8 cellular contexts compared by ENCODE assay signal in the genomic region with DNA sequence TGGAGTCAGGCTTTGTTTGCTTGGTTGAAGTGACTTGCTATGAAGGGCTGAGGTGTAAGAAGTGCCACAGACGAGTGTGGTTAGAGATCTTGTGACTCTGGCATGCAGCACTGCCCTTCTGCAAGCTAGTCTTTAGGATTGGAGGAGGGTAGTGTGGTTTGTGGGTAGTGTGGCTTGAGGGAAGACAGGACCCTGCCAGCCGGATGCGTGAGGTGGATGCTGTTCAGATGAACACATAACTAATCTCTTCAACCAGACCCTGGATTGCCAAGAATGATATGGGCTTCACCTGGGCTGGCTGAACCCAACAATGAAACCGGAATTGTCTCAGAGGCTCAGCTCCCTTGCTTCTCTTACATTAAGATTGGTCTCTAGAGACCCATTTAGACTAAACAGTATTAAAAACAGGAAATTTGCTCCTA. TPM values are rescaled to one million over a fixed set of nuclear protein-coding genes. Genes with fewer than 3 reads are reported as not detected.
DNase-seq lines count a peak whose midpoint lies in the region; ATAC-seq and TF ChIP-seq lines count a peak whose summit lies in the region.

No MANE protein-coding gene starts in this region.

- ATAC-seq in activated T-helper 17 cell treated with anti-CD3 and anti-CD28 coated beads, Interleukin-2, amount 50 U/mL, for 72 hours (replicated peaks) = peak; percentile 76
- ATAC-seq in right lobe of liver = no peak

- POLR2A ChIA-PET in MCF 10A (lab: Yijun Ruan, JAX) = interaction anchor here (0.6 kb wide), 1 partner anchor 39 kb away, joined by 3 read pairs; no protein-coding TSS in a partner anchor

- H3K27ac ChIP-seq in mammary epithelial cell (ENCODE audit: insufficient read depth, low read depth, low read length) (no peak overlapping the region), neural progenitor cell (no peak overlapping the region), right lobe of liver (no peak overlapping the region)

- no peaks in the 10 kb centered on the region for H3K36me3 Mint-ChIP-seq in MCF 10A (ENCODE audit: insufficient read depth, unreplicated experiment)
- no peaks in the 10 kb centered on the region for H3K36me3 Mint-ChIP-seq in activated T-helper 17 cell treated with anti-CD3 and anti-CD28 coated beads, Interleukin-2, amount 50 U/mL, for 72 hours (ENCODE audit: low read depth)
- peaks cover 18% of the 10 kb centered on the region for H3K36me3 Mint-ChIP-seq in neural progenitor cell

- H3K9ac ChIP-seq in mammary epithelial cell (ENCODE audit: insufficient read depth, low read length) (no peak overlapping the region), neural progenitor cell (no peak overlapping the region)

- in situ Hi-C loops in mammary epithelial cell (cut with MboI; ENCODE audit: low sequenced_read_pairs in 2 of 2) = no loop called here

- 74% methylated on average over 4 of the region's 4 CpGs for WGBS in mammary epithelial cell (ENCODE audit: low coverage, missing lambda C conversion rate)
- WGBS in right lobe of liver (ENCODE audit: insufficient coverage, low coverage, low lambda C conversion rate, missing lambda C conversion rate) = 56% methylated on average over 2 of the region's 4 CpGs

- H3K4me3 ChIP-seq in mammary epithelial cell (replicated peaks in 1 of 3; ENCODE audit: insufficient read depth in 1 of 3, low read depth in 2 of 3, low read length in 3 of 3) (no peak overlapping the region), neural progenitor cell (no peak overlapping the region), right lobe of liver (no peak overlapping the region)

- no peak for TF ChIP-seq POLR2A in right lobe of liver (IDR thresholded peaks at IDR 0.05)

- H3K4me3 Mint-ChIP-seq in MCF 10A (ENCODE audit: unreplicated experiment) = no peak overlapping the region
- peak overlapping the region; percentile 15 for H3K4me3 Mint-ChIP-seq in activated T-helper 17 cell treated with anti-CD3 and anti-CD28 coated beads, Interleukin-2, amount 50 U/mL, for 72 hours
- no peak overlapping the region for H3K4me3 Mint-ChIP-seq in neural progenitor cell

- CTCF ChIA-PET in mammary epithelial cell (lab: Charles Lee; ENCODE audit: low non-redundant PET) (no interaction called here), MCF 10A (lab: Yijun Ruan, JAX) (interaction anchor here (0.6 kb wide), 2 partner anchors 31 to 128 kb away, joined by 3 to 4 read pairs; no protein-coding TSS in a partner anchor)

- DNase-seq in mammary epithelial cell (peak; percentile 33), MCF 10A (ENCODE audit: unreplicated experiment) (no peak), NCI-H2107 (lab: John Stamatoyannopoulos, UW) (peak; percentile 2), neural progenitor cell (ENCODE audit: low spot score) (no peak), DMS53 (lab: John Stamatoyannopoulos, UW) (no peak), NCI-H1105 (lab: John Stamatoyannopoulos, UW) (no peak), right lobe of liver (no peak)

- TF ChIP-seq CTCF in mammary epithelial cell (conservative IDR thresholded peaks at IDR 0.05 in 1 of 2, IDR thresholded peaks at IDR 0.05 in 1 of 2; ENCODE audit: extremely low read depth in 1 of 2, insufficient read depth in 1 of 2, low read depth in 1 of 2, low read length in 2 of 2) (no peak), MCF 10A (IDR thresholded peaks at IDR 0.05; ENCODE audit: unreplicated experiment) (no peak), neural progenitor cell (IDR thresholded peaks at IDR 0.05) (no peak), right lobe of liver (IDR thresholded peaks at IDR 0.05) (no peak)

- H3K27ac Mint-ChIP-seq in MCF 10A (ENCODE audit: low read depth, unreplicated experiment) (no peak overlapping the region), neural progenitor cell (peak overlapping the region; percentile 48)
- peak overlapping the region; percentile 74 for H3K27ac Mint-ChIP-seq in activated T-helper 17 cell treated with anti-CD3 and anti-CD28 coated beads, Interleukin-2, amount 50 U/mL, for 72 hours

- H3K4me1 Mint-ChIP-seq in MCF 10A (ENCODE audit: insufficient read depth, unreplicated experiment) = no peaks in the 10 kb centered on the region
- peaks cover 21% of the 10 kb centered on the region for H3K4me1 Mint-ChIP-seq in activated T-helper 17 cell treated with anti-CD3 and anti-CD28 coated beads, Interleukin-2, amount 50 U/mL, for 72 hours
- peaks cover 6% of the 10 kb centered on the region for H3K4me1 Mint-ChIP-seq in neural progenitor cell

- intact Hi-C loops in mammary epithelial cell (cut with micrococcal nuclease) = no loop called here
- intact Hi-C loops in MCF 10A (cut with micrococcal nuclease) = no loop called here
- intact Hi-C loops in right lobe of liver (cut with DNase I) = no loop called here

- H4K20me1 ChIP-seq in mammary epithelial cell (ENCODE audit: insufficient read depth, low read length) (no peaks in the 10 kb centered on the region), neural progenitor cell (ENCODE audit: low read depth) (no peaks in the 10 kb centered on the region)

- no peaks in the 10 kb centered on the region for H3K79me2 ChIP-seq in mammary epithelial cell (ENCODE audit: insufficient read depth, low read length)
- no peaks in the 10 kb centered on the region for H3K79me2 ChIP-seq in neural progenitor cell (ENCODE audit: low read depth)

- BruUV-seq in mammary epithelial cell (replicated peaks; lab: Mats Ljungman, UMichigan) = no TSS peak
- no TSS peak for BruUV-seq in MCF 10A (replicated peaks; lab: Mats Ljungman, UMichigan)

- H3K4me1 ChIP-seq in mammary epithelial cell (ENCODE audit: insufficient read depth, low read length) (peaks cover 5% of the 10 kb centered on the region), neural progenitor cell (no peaks in the 10 kb centered on the region), right lobe of liver (no peaks in the 10 kb centered on the region)

- H3K27me3 Mint-ChIP-seq in MCF 10A (ENCODE audit: insufficient read depth, unreplicated experiment) = no peaks in the 10 kb centered on the region
- H3K27me3 Mint-ChIP-seq in activated T-helper 17 cell treated with anti-CD3 and anti-CD28 coated beads, Interleukin-2, amount 50 U/mL, for 72 hours = no peaks in the 10 kb centered on the region
- peaks cover 5% of the 10 kb centered on the region for H3K27me3 Mint-ChIP-seq in neural progenitor cell (ENCODE audit: insufficient read depth, low read depth)

- H2AFZ ChIP-seq in mammary epithelial cell (ENCODE audit: low read depth, low read length) = no peak overlapping the region
- no peak overlapping the region for H2AFZ ChIP-seq in neural progenitor cell (replicated peaks)

- no peaks in the 10 kb centered on the region for H3K27me3 ChIP-seq in mammary epithelial cell (ENCODE audit: insufficient read depth, low read length)
- H3K27me3 ChIP-seq in neural progenitor cell = no peaks in the 10 kb centered on the region
- no peaks in the 10 kb centered on the region for H3K27me3 ChIP-seq in right lobe of liver

- H3K36me3 ChIP-seq in mammary epithelial cell (ENCODE audit: insufficient read depth, low read length) (no peaks in the 10 kb centered on the region), neural progenitor cell (no peaks in the 10 kb centered on the region), right lobe of liver (no peaks in the 10 kb centered on the region)

- H3K9me3 Mint-ChIP-seq in MCF 10A (ENCODE audit: unreplicated experiment) (no peaks in the 10 kb centered on the region), neural progenitor cell (peaks cover 4% of the 10 kb centered on the region)
- no peaks in the 10 kb centered on the region for H3K9me3 Mint-ChIP-seq in activated T-helper 17 cell treated with anti-CD3 and anti-CD28 coated beads, Interleukin-2, amount 50 U/mL, for 72 hours

- H3F3A ChIP-seq in neural progenitor cell (ENCODE audit: low read depth) = no peaks in the 10 kb centered on the region

- no peaks in the 10 kb centered on the region for H3K9me3 ChIP-seq in mammary epithelial cell (replicated peaks; ENCODE audit: insufficient read depth, low read length)
- no peaks in the 10 kb centered on the region for H3K9me3 ChIP-seq in neural progenitor cell (ENCODE audit: low read depth)
- H3K9me3 ChIP-seq in right lobe of liver = no peaks in the 10 kb centered on the region

- dilution Hi-C loops in mammary epithelial cell (cut with HindIII; ENCODE audit: low sequenced_read_pairs) = no loop called here

- H3K4me2 ChIP-seq in mammary epithelial cell (ENCODE audit: insufficient read depth, low read depth, low read length) = no peak overlapping the region
- H3K4me2 ChIP-seq in neural progenitor cell = no peak overlapping the region

RNA-seq across cellular contexts. Expression of a gene that starts 32.7 kb away (rescaled TPM):
- 1 to 10 TPM; 5.8 to 9.0 TPM for total RNA-seq in mammary epithelial cell
- polyA plus RNA-seq in mammary epithelial cell = 1.3 TPM
- 10.7 TPM for polyA minus RNA-seq in mammary epithelial cell
- 2.0 and 2.9 TPM in 2 replicates for total RNA-seq in MCF 10A (2022)
- 10 to 100 TPM in 1 of 2 donors, 1 to 10 TPM in 1; 9.5 to 10.9 TPM for total RNA-seq in activated T-helper 17 cell treated with anti-CD3 and anti-CD28 coated beads, Interleukin-2, amount 50 U/mL, for 72 hours
- 11.9 and 17.0 TPM in 2 replicates for total RNA-seq in neural progenitor cell (ENCODE audit: low replicate concordance)
- 1 to 10 TPM in 5 of 6 experiments, under 1 TPM in 1; 0.70 to 3.1 (median 1.5) TPM for total RNA-seq in right lobe of liver

RNA-seq across cellular contexts. Expression of a gene that starts 59.5 kb away (rescaled TPM):
- total RNA-seq in mammary epithelial cell = 10 to 100 TPM; 25.3 to 34.3 TPM
- polyA plus RNA-seq in mammary epithelial cell = 23.0 TPM
- polyA minus RNA-seq in mammary epithelial cell = 13.3 TPM
- 22.6 and 29.6 TPM in 2 replicates for total RNA-seq in MCF 10A (2022)
- total RNA-seq in activated T-helper 17 cell treated with anti-CD3 and anti-CD28 coated beads, Interleukin-2, amount 50 U/mL, for 72 hours = 10 to 100 TPM; 43.4 to 61.7 TPM
- total RNA-seq in neural progenitor cell (ENCODE audit: low replicate concordance) = 42.9 and 72.2 TPM in 2 replicates
- total RNA-seq in right lobe of liver = 10 to 100 TPM in 3 of 6 experiments, 1 to 10 TPM in 3; 5.8 to 19.5 (median 8.6) TPM

RNA-seq across cellular contexts. Expression of a gene that starts 59.5 kb away (rescaled TPM):
- total RNA-seq in mammary epithelial cell (10 to 100 TPM; 29.8 to 42.5 TPM), MCF 10A (2022) (18.3 and 24.7 TPM in 2 replicates), neural progenitor cell (ENCODE audit: low replicate concordance) (13.8 and 18.1 TPM in 2 replicates), right lobe of liver (10 to 100 TPM in 3 of 6 experiments, 1 to 10 TPM in 3; 8.5 to 10.8 (median 10.1) TPM)
- polyA plus RNA-seq in mammary epithelial cell = 14.2 TPM
- 27.8 TPM for polyA minus RNA-seq in mammary epithelial cell
- total RNA-seq in activated T-helper 17 cell treated with anti-CD3 and anti-CD28 coated beads, Interleukin-2, amount 50 U/mL, for 72 hours = 10 to 100 TPM; 18.7 to 21.4 TPM

Comparison
In these comparisons a context has a peak if more than half of its experiments do, and no peak if none do; other contexts are left out.
1. DNase-seq: peak in mammary epithelial cell (single experiment) and NCI-H2107 (single experiment); none in MCF 10A (single experiment), neural progenitor cell (single experiment), DMS53 (single experiment), NCI-H1105 (single experiment) and right lobe of liver (0 of 3).